Comparison of ENCODE assay signal across 8 cellular contexts in genomic region chr6:139134817-139135577, GRCh38.
DNase-seq lines count a peak whose midpoint lies in the region; ATAC-seq lines count a peak whose summit lies in the region.

TSS of gene HECA (plus strand) at chr6:139135080. CDS start at chr6:139135397, 317 bp downstream.

- peak; percentile 87 for ATAC-seq in HG03457 (IDR thresholded peaks at IDR 0.05; ENCODE audit: unreplicated experiment)

- H3K27ac ChIP-seq in cingulate gyrus (ENCODE audit: low read depth, low read length) = peak within 1 kb of the TSS; percentile 83

- DNase-seq in Ammon's horn (ENCODE audit: low spot score) = peak; percentile 97
- peak; percentile 85 for DNase-seq in GM19240 (ENCODE audit: insufficient read length, low spot score)
- peak; percentile 83 to 94 for DNase-seq in NCI-H526 (lab: John Stamatoyannopoulos, UW)
- DNase-seq in activated CD4-positive, alpha-beta T cell treated with anti-CD3 and anti-CD28 coated beads for 48 hours = peak; percentile 100
- DNase-seq in kidney tubule cell (ENCODE audit: low spot score) = peak; percentile 89
- peak; percentile 97 to 100 for DNase-seq in stimulated activated CD4-positive, alpha-beta T cell treated with anti-CD3 and anti-CD28 coated beads, Interleukin-1b, Interleukin-23, amount 100 ng/mL, for 1 hour (ENCODE audit: low read depth in 2 of 2)

Comparison
In these comparisons a context has a peak if more than half of its experiments do, and no peak if none do; other contexts are left out.
1. Peak in every context shown above with its lines: DNase-seq, ATAC-seq and H3K27ac ChIP-seq.